ENCODE assay signal across 19 cellular contexts in genomic region chr2:158125756-158126498, GRCh38. TPM values are rescaled to one million over a fixed set of nuclear protein-coding genes. Genes with fewer than 3 reads are reported as not detected.
"Had no signal": no experiment of that assay in that cellular context is flagged by ENCODE, and none has a peak within 500 bp of the region (broad histone marks: within the 10 kb centered on the region; RNA-seq: fewer than 3 reads in every experiment).

No MANE protein-coding gene starts in this region.

- H3K36me3 ChIP-seq: left lung, tibial artery had no signal

- H3K9me3 Mint-ChIP-seq: activated naive CD8-positive, alpha-beta T cell treated with anti-CD3 and anti-CD28 coated beads for 36 hours; stimulated activated naive B cell treated with anti-CD40 and anti-IgM and Interleukin-4, amounts not matched to agents 10 μg/mL and 1 μg/mL and 100 μg/mL, for 72 hours; T-helper 2 cell treated with Interferon-gamma antibody and Interleukin-4, amounts not matched to agents 5 μg/mL and 100 μg/mL, for 36 hours had no signal

- H3K9me3 ChIP-seq: left lung, tibial artery had no signal

- ATAC-seq: left lung; natural killer cell; stimulated activated naive B cell treated with anti-CD40 and anti-IgM and Interleukin-4, amounts not matched to agents 10 μg/mL and 1 μg/mL and 100 μg/mL, for 72 hours had no signal

- H3K4me3 ChIP-seq: left lung, tibial artery had no signal

- H3K4me1 Mint-ChIP-seq: activated naive CD8-positive, alpha-beta T cell treated with anti-CD3 and anti-CD28 coated beads for 36 hours; natural killer cell; stimulated activated naive B cell treated with anti-CD40 and anti-IgM and Interleukin-4, amounts not matched to agents 10 μg/mL and 1 μg/mL and 100 μg/mL, for 72 hours had no signal

- H3K27ac ChIP-seq: left lung, tibial artery had no signal

- DNase-seq: activated CD4-positive, alpha-beta T cell treated with anti-CD3 and anti-CD28 coated beads, Interleukin-2, amount 50 U/mL, for 1 hour; activated CD8-positive, alpha-beta memory T cell treated with anti-CD3 and anti-CD28 coated beads for 24 hours; activated naive CD8-positive, alpha-beta T cell treated with anti-CD3 and anti-CD28 coated beads for 36 hours; aorta; cerebellar nuclear complex; effector memory CD4-positive, alpha-beta T cell; foreskin melanocyte; head of caudate nucleus; left lung; natural killer cell; stimulated activated CD4-positive, alpha-beta T cell treated with anti-CD3 and anti-CD28 coated beads, Interleukin-15, amount 100 ng/mL, for 24 hours; stimulated activated CD4-positive, alpha-beta T cell treated with anti-CD3 and anti-CD28 coated beads, Interleukin-4, amount 100 ng/mL, for 1 hour; stimulated activated naive B cell treated with anti-CD40 and anti-IgM and Interleukin-4, amounts not matched to agents 10 μg/mL and 1 μg/mL and 100 μg/mL, for 72 hours; tibial artery had no signal

- H3K36me3 Mint-ChIP-seq: activated naive CD8-positive, alpha-beta T cell treated with anti-CD3 and anti-CD28 coated beads for 36 hours; natural killer cell; stimulated activated naive B cell treated with anti-CD40 and anti-IgM and Interleukin-4, amounts not matched to agents 10 μg/mL and 1 μg/mL and 100 μg/mL, for 72 hours had no signal

- H3K27me3 ChIP-seq: left lung, tibial artery had no signal

- H3K4me3 Mint-ChIP-seq: activated naive CD8-positive, alpha-beta T cell treated with anti-CD3 and anti-CD28 coated beads for 36 hours; natural killer cell; stimulated activated naive B cell treated with anti-CD40 and anti-IgM and Interleukin-4, amounts not matched to agents 10 μg/mL and 1 μg/mL and 100 μg/mL, for 72 hours; T-helper 2 cell treated with Interferon-gamma antibody and Interleukin-4, amounts not matched to agents 5 μg/mL and 100 μg/mL, for 36 hours had no signal

- H3K4me1 ChIP-seq: left lung, tibial artery had no signal

- H3K27ac Mint-ChIP-seq: activated naive CD8-positive, alpha-beta T cell treated with anti-CD3 and anti-CD28 coated beads for 36 hours; natural killer cell; stimulated activated naive B cell treated with anti-CD40 and anti-IgM and Interleukin-4, amounts not matched to agents 10 μg/mL and 1 μg/mL and 100 μg/mL, for 72 hours; T-helper 2 cell treated with Interferon-gamma antibody and Interleukin-4, amounts not matched to agents 5 μg/mL and 100 μg/mL, for 36 hours had no signal

RNA-seq across cellular contexts. Expression of gene UPP2, which starts 24.3 kb away (rescaled TPM):
- total RNA-seq: activated naive CD8-positive, alpha-beta T cell treated with anti-CD3 and anti-CD28 coated beads for 36 hours; aorta; fibroblast of lung; left lung; mucosa of gallbladder; natural killer cell; skeletal muscle tissue; subcutaneous adipose tissue had no signal
- polyA plus RNA-seq: aorta, fibroblast of lung had no signal
